23 cellular contexts compared by ENCODE assay signal in genomic region chr3:69698728-69699127, GRCh38.
"Had no signal": no experiment of that assay in that cellular context is flagged by ENCODE, and none has a peak within 500 bp of the region (broad histone marks: within the 10 kb centered on the region; RNA-seq: fewer than 3 reads in every experiment).

No MANE protein-coding gene starts in this region.

- ATAC-seq: gastrocnemius medialis; left cardiac atrium; lower lobe of right lung; natural killer cell treated with Interleukin-12 subunit alpha and Interleukin-12 subunit beta and Interleukin-15 and Interleukin-18, amount 100 ng/mL, for 72 hours; right cardiac atrium had no signal

- H3K27ac ChIP-seq: coronary artery, gastrocnemius medialis, left ventricle myocardium inferior, lower lobe of right lung, neural progenitor cell, ovary, stomach, thoracic aorta, transverse colon had no signal

- H3K27me3 ChIP-seq: gastrocnemius medialis, neural progenitor cell, ovary, stomach, transverse colon had no signal

- H3K4me2 ChIP-seq: neural progenitor cell had no signal

- DNase-seq: effector CD4-positive, alpha-beta T cell; endodermal cell; erythroblast; gastrocnemius medialis; glutamatergic neuron; left cardiac atrium; left ventricle myocardium inferior; lower lobe of right lung; mesenchymal stem cell; midbrain; nucleus accumbens; ovary; right cardiac atrium; small intestine; stimulated activated CD4-positive, alpha-beta T cell treated with anti-CD3 and anti-CD28 coated beads, Interleukin-12 subunit alpha, Interleukin-12 subunit beta, amount 100 ng/mL, for 4 hours; stimulated activated naive CD4-positive, alpha-beta T cell; stomach; substantia nigra; transverse colon had no signal

- H3K9me3 ChIP-seq: ovary, transverse colon had no signal

- H3K36me3 ChIP-seq: gastrocnemius medialis, left ventricle myocardium inferior, lower lobe of right lung, neural progenitor cell, ovary, stomach, thoracic aorta, transverse colon had no signal

- H3K4me3 ChIP-seq: coronary artery, gastrocnemius medialis, left ventricle myocardium inferior, lower lobe of right lung, neural progenitor cell, ovary, stomach, thoracic aorta, transverse colon had no signal

- H3K9ac ChIP-seq: neural progenitor cell had no signal

- H2AFZ ChIP-seq: neural progenitor cell had no signal

- H3K4me1 ChIP-seq: left ventricle myocardium inferior, lower lobe of right lung, neural progenitor cell, stomach, transverse colon had no signal
